In genomic region chr7:32892521-32893224, GRCh38 we compare ENCODE assay signal across 8 cellular contexts. TPM values are rescaled to one million over a fixed set of nuclear protein-coding genes. Genes with fewer than 3 reads are reported as not detected.
DNase-seq lines count a peak whose midpoint lies in the region; ATAC-seq, FAIRE-seq and TF ChIP-seq lines count a peak whose summit lies in the region.

No MANE protein-coding gene starts in this region.

- DNase-seq in AG08396 (ENCODE audit: low spot score) (peak; percentile 15), LoVo (ENCODE audit: low spot score) (peak; percentile 81), astrocyte (ENCODE audit: low read depth) (peak; percentile 54), hepatocyte (ENCODE audit: low spot score) (peak; percentile 59), putamen (ENCODE audit: low spot score) (peak; percentile 70)

- TF ChIP-seq CTCF in astrocyte (IDR thresholded peaks at IDR 0.05; ENCODE audit: insufficient read depth, low read depth, low read length): no peak
- no peak for TF ChIP-seq CTCF in hepatocyte (IDR thresholded peaks at IDR 0.05; ENCODE audit: poor library complexity)

- H3K27me3 Mint-ChIP-seq in T-helper 1 cell treated with Interleukin-12 subunit alpha and Interleukin-12 subunit beta and Interleukin-4 antibody, amounts not matched to agents 30 μg/mL and 1 μg/mL, for 36 hours (ENCODE audit: low read depth): no peaks in the 10 kb centered on the region
- H3K27me3 Mint-ChIP-seq in astrocyte (ENCODE audit: low read depth, unreplicated experiment): no peaks in the 10 kb centered on the region

- H3K4me3 ChIP-seq in astrocyte (ENCODE audit: insufficient read depth, low read depth, low read length) (peak overlapping the region; percentile 71), hepatocyte (peak overlapping the region; percentile 53)

- H3K27me3 ChIP-seq in astrocyte (ENCODE audit: insufficient read depth, low read length): no peaks in the 10 kb centered on the region
- H3K27me3 ChIP-seq in hepatocyte: no peaks in the 10 kb centered on the region

- FAIRE-seq in astrocyte (lab: Jason Lieb, UNC): no peak

- H4K20me1 ChIP-seq in astrocyte (ENCODE audit: insufficient read depth, low read length) (peaks cover 28% of the 10 kb centered on the region), hepatocyte (ENCODE audit: insufficient read depth, poor library complexity, severe bottlenecking) (peaks cover 22% of the 10 kb centered on the region)

- H3K4me3 Mint-ChIP-seq in T-helper 1 cell treated with Interleukin-12 subunit alpha and Interleukin-12 subunit beta and Interleukin-4 antibody, amounts not matched to agents 30 μg/mL and 1 μg/mL, for 36 hours: peak overlapping the region; percentile 92
- H3K4me3 Mint-ChIP-seq in astrocyte (ENCODE audit: unreplicated experiment): peak overlapping the region; percentile 86

- H3K79me2 ChIP-seq in astrocyte (ENCODE audit: insufficient read depth, low read length) (peaks cover 34% of the 10 kb centered on the region), hepatocyte (peaks cover 27% of the 10 kb centered on the region)

- H3K4me1 Mint-ChIP-seq in T-helper 1 cell treated with Interleukin-12 subunit alpha and Interleukin-12 subunit beta and Interleukin-4 antibody, amounts not matched to agents 30 μg/mL and 1 μg/mL, for 36 hours (ENCODE audit: low read depth): peaks cover 38% of the 10 kb centered on the region
- peaks cover 36% of the 10 kb centered on the region for H3K4me1 Mint-ChIP-seq in astrocyte (ENCODE audit: low read depth, unreplicated experiment)

- H3K36me3 ChIP-seq in astrocyte (ENCODE audit: insufficient read depth, low read length): no peaks in the 10 kb centered on the region
- no peaks in the 10 kb centered on the region for H3K36me3 ChIP-seq in hepatocyte (replicated peaks; ENCODE audit: insufficient read depth, low read depth)

- no peaks in the 10 kb centered on the region for H3K9me3 ChIP-seq in astrocyte (ENCODE audit: insufficient read depth, low read depth, low read length)
- H3K9me3 ChIP-seq in hepatocyte (ENCODE audit: low read depth): no peaks in the 10 kb centered on the region

- H3K36me3 Mint-ChIP-seq in T-helper 1 cell treated with Interleukin-12 subunit alpha and Interleukin-12 subunit beta and Interleukin-4 antibody, amounts not matched to agents 30 μg/mL and 1 μg/mL, for 36 hours (ENCODE audit: low read depth): peaks cover 18% of the 10 kb centered on the region
- H3K36me3 Mint-ChIP-seq in astrocyte (ENCODE audit: low read depth, unreplicated experiment): no peaks in the 10 kb centered on the region

- H3K4me1 ChIP-seq in astrocyte (ENCODE audit: insufficient read depth, low read length) (peaks cover 19% of the 10 kb centered on the region), hepatocyte (ENCODE audit: insufficient read depth) (peaks cover 27% of the 10 kb centered on the region)

- peak overlapping the region; percentile 90 for H3K9ac ChIP-seq in astrocyte (ENCODE audit: low read length)

- peak overlapping the region; percentile 64 for H2AFZ ChIP-seq in astrocyte (ENCODE audit: low read depth, low read length)
- peak overlapping the region; percentile 61 for H2AFZ ChIP-seq in hepatocyte

- H3K27ac ChIP-seq in astrocyte (ENCODE audit: low read depth, low read length) (peak overlapping the region; percentile 91), hepatocyte (peak overlapping the region; percentile 97)

- no peaks in the 10 kb centered on the region for H3K9me3 Mint-ChIP-seq in T-helper 1 cell treated with Interleukin-12 subunit alpha and Interleukin-12 subunit beta and Interleukin-4 antibody, amounts not matched to agents 30 μg/mL and 1 μg/mL, for 36 hours
- no peaks in the 10 kb centered on the region for H3K9me3 Mint-ChIP-seq in astrocyte (ENCODE audit: unreplicated experiment)

- H3K9me2 ChIP-seq in hepatocyte (replicated peaks; ENCODE audit: insufficient read depth): no peaks in the 10 kb centered on the region

- peak overlapping the region; percentile 94 for H3K4me2 ChIP-seq in astrocyte (ENCODE audit: low read length)
- peak overlapping the region; percentile 80 for H3K4me2 ChIP-seq in hepatocyte

- ATAC-seq in GM19351 (IDR thresholded peaks at IDR 0.05; ENCODE audit: unreplicated experiment): peak; percentile 19
- ATAC-seq in GM21825 (IDR thresholded peaks at IDR 0.05; ENCODE audit: unreplicated experiment): no peak

- WGBS in hepatocyte (ENCODE audit: low lambda C conversion rate, missing lambda C conversion rate): 3% methylated on average over 22 of the region's 22 CpGs

- peak overlapping the region; percentile 99 for H3K27ac Mint-ChIP-seq in T-helper 1 cell treated with Interleukin-12 subunit alpha and Interleukin-12 subunit beta and Interleukin-4 antibody, amounts not matched to agents 30 μg/mL and 1 μg/mL, for 36 hours
- peak overlapping the region; percentile 96 for H3K27ac Mint-ChIP-seq in astrocyte (ENCODE audit: unreplicated experiment)

RNA-seq across cellular contexts. Expression of gene KBTBD2, which starts 1.1 kb away (rescaled TPM):
- total RNA-seq in astrocyte (26.2 and 26.9 TPM in 2 replicates), hepatocyte (49.7 and 67.8 TPM in 2 replicates)
- polyA plus RNA-seq in hepatocyte: 22.1 and 23.7 TPM in 2 replicates

Comparison
In these comparisons a context has a peak if more than half of its experiments do, and no peak if none do; other contexts are left out.
1. DNase-seq: peak in every context shown above with its lines; median percentile 81 in LoVo; 70 in putamen; 59 in hepatocyte; 54 in astrocyte; 15 in AG08396.